ENCODE assay signal across 8 cellular contexts in the genomic region with DNA sequence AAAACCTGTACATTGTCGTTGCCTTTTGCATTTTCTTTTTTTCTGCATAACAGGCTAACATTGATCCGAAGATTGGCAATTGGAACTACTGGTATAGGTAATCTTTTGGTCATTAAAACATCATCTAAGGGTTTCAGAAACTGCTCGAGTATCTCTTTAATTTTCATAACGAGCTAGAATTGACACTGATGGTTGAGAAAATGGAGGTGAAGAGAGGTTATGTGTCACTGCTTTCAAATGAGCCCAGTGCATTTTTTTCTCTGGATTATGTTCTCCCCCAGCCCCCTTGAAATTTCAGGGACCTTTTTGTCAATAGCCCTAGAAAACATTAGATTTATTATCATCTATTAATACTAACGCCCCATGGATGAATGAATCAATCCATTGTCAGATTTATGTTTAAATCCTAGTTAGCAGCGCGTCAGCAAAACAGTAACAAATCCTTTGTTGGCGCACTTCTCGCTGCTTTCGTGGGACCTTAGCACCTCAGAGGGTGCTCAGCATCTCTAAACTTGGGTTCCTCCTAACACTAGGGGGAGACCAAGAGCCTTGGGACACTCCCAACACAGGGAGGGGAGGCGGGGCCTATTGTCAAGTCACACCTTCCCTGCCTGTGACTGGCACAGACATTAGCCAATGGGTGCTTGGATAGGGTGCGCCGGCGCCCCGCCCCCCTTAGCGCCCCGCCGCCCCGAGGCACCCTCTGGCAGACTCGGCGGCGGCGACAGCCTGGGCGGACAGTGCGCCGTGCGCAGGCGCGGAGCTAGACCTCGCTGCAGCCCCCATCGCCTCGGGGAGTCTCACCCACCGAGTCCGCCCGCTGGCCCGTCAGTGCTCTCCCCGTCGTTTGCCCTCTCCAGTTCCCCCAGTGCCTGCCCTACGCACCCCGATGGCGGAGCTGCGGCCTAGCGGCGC. TPM values are rescaled to one million over a fixed set of nuclear protein-coding genes. Genes with fewer than 3 reads are reported as not detected.
DNase-seq lines count a peak whose midpoint lies in the region; ATAC-seq and TF ChIP-seq lines count a peak whose summit lies in the region.

Gene SUFU, plus strand, starts transcription at position 709 of the 915 bp plus-strand sequence. Its CDS starts 181 bp downstream, at position 890.

- H3K9ac ChIP-seq in mucosa of rectum (ENCODE audit: low read depth in 1 of 2, low read length in 2 of 2), result peak within 1 kb of the TSS; percentile 84 to 90

- no peaks in the 10 kb centered on the region for H3K9me3 Mint-ChIP-seq in IgD-negative memory B cell

- peak; percentile 39 for TF ChIP-seq POLR2A in erythroblast (IDR thresholded peaks at IDR 0.05; ENCODE audit: low read length)

- DNase-seq in DMS53 (lab: John Stamatoyannopoulos, UW) (peak; percentile 100), OCI-M1 (lab: John Stamatoyannopoulos, UW) (peak; percentile 100), activated T-cell treated with anti-CD3 and anti-CD28 coated beads for 4 hours (peak; percentile 98), erythroblast (lab: John Stamatoyannopoulos, UW) (peak; percentile 99 to 100)
- DNase-seq in stimulated activated CD8-positive, alpha-beta memory T cell treated with anti-CD3 and anti-CD28 coated beads, Interleukin-4, amount 100 ng/mL, for 48 hours, result peak; percentile 99

- no peaks in the 10 kb centered on the region for H3K27me3 ChIP-seq in mucosa of rectum (ENCODE audit: control insufficient read depth in 2 of 2, insufficient read depth in 2 of 2, low read length in 2 of 2)

- peak within 1 kb of the TSS; percentile 86 to 95 for H3K27ac ChIP-seq in mucosa of rectum (ENCODE audit: low read depth in 2 of 2, low read length in 2 of 2)

- H3K4me1 Mint-ChIP-seq in IgD-negative memory B cell, result peaks cover 9 to 30% (median 13%) of the 10 kb centered on the region in 3 donors

- peaks cover 16 to 30% of the 10 kb centered on the region in 2 donors for H3K4me1 ChIP-seq in mucosa of rectum (ENCODE audit: control insufficient read depth in 2 of 2, insufficient read depth in 2 of 2, low read length in 2 of 2)

- H3K9me3 ChIP-seq in mucosa of rectum (ENCODE audit: control insufficient read depth in 2 of 2, low read length in 2 of 2), result no peaks in the 10 kb centered on the region

- peak; percentile 60 for ATAC-seq in GM21529 (IDR thresholded peaks at IDR 0.05; ENCODE audit: unreplicated experiment)

- H3K27me3 Mint-ChIP-seq in IgD-negative memory B cell, result no peaks in the 10 kb centered on the region

- H3K36me3 Mint-ChIP-seq in IgD-negative memory B cell, result peaks cover 2% of the 10 kb centered on the region

- H3K27ac Mint-ChIP-seq in IgD-negative memory B cell, result peak within 1 kb of the TSS in 2 of 3 donors; percentile 63 to 71

- peak within 1 kb of the TSS; percentile 96 to 97 for H3K4me3 ChIP-seq in mucosa of rectum (ENCODE audit: low read length in 2 of 2)

- H3K36me3 ChIP-seq in mucosa of rectum (ENCODE audit: control insufficient read depth in 2 of 2, insufficient read depth in 2 of 2, low read length in 2 of 2), result no peaks in the 10 kb centered on the region

- no peak within 1 kb of the TSS for H3K4me3 Mint-ChIP-seq in IgD-negative memory B cell

RNA-seq across cellular contexts. Expression of gene SUFU, which starts in this region (rescaled TPM):
- polyA plus RNA-seq in IgD-negative memory B cell, result 5.0 TPM

Comparison
In these comparisons a context has a peak if more than half of its experiments do, and no peak if none do; other contexts are left out.
1. Peak in every context shown above with its lines: DNase-seq, ATAC-seq, H3K4me3 ChIP-seq and H3K27ac ChIP-seq.